Comparison of ENCODE assay signal across 1 cellular context in genomic region chr3:14440531-14441239, GRCh38.
TF ChIP-seq lines count a peak whose summit lies in the region.

No MANE protein-coding gene starts in this region.

TF ChIP-seq in IMR-90, 13 proteins besides CTCF, POLR2A, EP300 and RAD21:
- TF ChIP-seq MAZ (IDR thresholded peaks at IDR 0.05; ENCODE audit: borderline replicate concordance, low read depth, low read length), result no peak
- TF ChIP-seq FOS (IDR thresholded peaks at IDR 0.05; ENCODE audit: low read depth, low read length), result no peak
- TF ChIP-seq USF2 (IDR thresholded peaks at IDR 0.05; ENCODE audit: low read depth, low read length), result no peak
- no peak for TF ChIP-seq MXI1 (IDR thresholded peaks at IDR 0.05; ENCODE audit: borderline replicate concordance, low read depth, low read length)
